In genomic region chr10:78312197-78313046, GRCh38 we compare ENCODE assay signal across 18 cellular contexts.
DNase-seq lines count a peak whose midpoint lies in the region; ATAC-seq, FAIRE-seq and TF ChIP-seq lines count a peak whose summit lies in the region.
"Had no signal": no experiment of that assay in that cellular context is flagged by ENCODE, and none has a peak within 500 bp of the region (broad histone marks: within the 10 kb centered on the region; RNA-seq: fewer than 3 reads in every experiment).

No MANE protein-coding gene starts in this region.

- H3K4me3 ChIP-seq in gastroesophageal sphincter (no peak overlapping the region), muscle layer of duodenum (ENCODE audit: low read depth in 1 of 2, low read length in 2 of 2) (no peak overlapping the region), aorta (ENCODE audit: low read length in 2 of 2) (no peak overlapping the region)

- H3K4me1 Mint-ChIP-seq in immature natural killer cell = no peaks in the 10 kb centered on the region

- FAIRE-seq in HTR-8/SVneo (lab: Jason Lieb, UNC) = no peak
- FAIRE-seq: G401.6 had no signal

- peaks cover 1 to 6% (median 2%) of the 10 kb centered on the region in 3 donors for H3K27me3 Mint-ChIP-seq in immature natural killer cell (ENCODE audit: low read depth in 3 of 3)
- H3K27me3 Mint-ChIP-seq: CD4-positive, alpha-beta T cell had no signal

- no peak for TF ChIP-seq CTCF in gastroesophageal sphincter (IDR thresholded peaks at IDR 0.05)

- H3K27ac Mint-ChIP-seq in immature natural killer cell = no peak overlapping the region
- H3K27ac Mint-ChIP-seq: CD4-positive, alpha-beta T cell had no signal

- H3K36me3 ChIP-seq in gastroesophageal sphincter (no peaks in the 10 kb centered on the region), muscle layer of duodenum (ENCODE audit: control insufficient read depth in 1 of 2, insufficient read depth in 2 of 2, low read length in 2 of 2) (no peaks in the 10 kb centered on the region), aorta (ENCODE audit: control insufficient read depth in 1 of 2, insufficient read depth in 2 of 2, low read length in 1 of 2) (no peaks in the 10 kb centered on the region)

- ATAC-seq in gastroesophageal sphincter = peak; percentile 67
- peak; percentile 43 for ATAC-seq in aorta (ENCODE audit: low FRiP score)
- ATAC-seq in stimulated activated naive CD8-positive, alpha-beta T cell treated with anti-CD3 and anti-CD28 coated beads, Interleukin-15, Interleukin-2, amounts not matched to agents 100 U/mL and 50 U/mL, for 24 hours = no peak

- TF ChIP-seq POLR2A in gastroesophageal sphincter (IDR thresholded peaks at IDR 0.05) = no peak

- H3K27ac ChIP-seq in gastroesophageal sphincter = peak overlapping the region in 3 of 4 donors; percentile 26 to 60 (median 59)
- peak overlapping the region; percentile 68 for H3K27ac ChIP-seq in muscle layer of duodenum (ENCODE audit: low read length)
- no peak overlapping the region for H3K27ac ChIP-seq in aorta (ENCODE audit: low read depth in 1 of 2, low read length in 2 of 2)
- H3K27ac ChIP-seq: 22Rv1, HL-60 had no signal

- peaks cover 3 to 30% (median 11%) of the 10 kb centered on the region in 3 donors for H3K4me1 ChIP-seq in gastroesophageal sphincter
- H3K4me1 ChIP-seq in muscle layer of duodenum (ENCODE audit: control insufficient read depth in 1 of 2, insufficient read depth in 2 of 2, low read length in 2 of 2) = peaks cover 9% of the 10 kb centered on the region in 2 donors
- H3K4me1 ChIP-seq in aorta (ENCODE audit: control insufficient read depth in 1 of 2, insufficient read depth in 2 of 2, low read length in 2 of 2) = no peaks in the 10 kb centered on the region

- H3K27me3 ChIP-seq in gastroesophageal sphincter (no peaks in the 10 kb centered on the region), muscle layer of duodenum (ENCODE audit: low read depth, low read length) (no peaks in the 10 kb centered on the region), aorta (ENCODE audit: control insufficient read depth in 1 of 2, insufficient read depth in 2 of 2, low read length in 1 of 2) (no peaks in the 10 kb centered on the region)

- peaks cover 0 to 4% (median 0%) of the 10 kb centered on the region in 3 donors for H3K36me3 Mint-ChIP-seq in immature natural killer cell

- TF ChIP-seq EP300 in gastroesophageal sphincter (IDR thresholded peaks at IDR 0.05) = no peak

- 61% methylated on average over 9 of the region's 9 CpGs; no CpG with 5 or more reads in 1 of the 2 donors for WGBS in gastroesophageal sphincter (ENCODE audit: low coverage in 1 of 2), 2 donors
- WGBS in aorta, 2 donors = 86 to 91% methylated on average over 9 of the region's 9 CpGs

- DNase-seq in activated CD8-positive, alpha-beta memory T cell treated with anti-CD3 and anti-CD28 coated beads for 24 hours = peak; percentile 28
- DNase-seq in activated CD8-positive, alpha-beta memory T cell treated with anti-CD3 and anti-CD28 coated beads, Interleukin-2, amount 50 U/mL, for 4 hours = no peak
- DNase-seq in aorta (no peak), HTR-8/SVneo (ENCODE audit: insufficient read length, low spot score) (no peak), immature natural killer cell (no peak)
- no peak for DNase-seq in stimulated activated naive CD8-positive, alpha-beta T cell treated with anti-CD3 and anti-CD28 coated beads, Interleukin-15, Interleukin-2, amounts not matched to agents 100 U/mL and 50 U/mL, for 24 hours
- DNase-seq: activated CD4-positive, alpha-beta T cell treated with anti-CD3 and anti-CD28 coated beads, Interleukin-2, amount 50 U/mL, for 4 hours; activated gamma-delta T cell treated with Interleukin-2 at 50 U/mL for 16 hours; H7; NCI-H2029; RPMI8226; stimulated activated CD4-positive, alpha-beta T cell treated with anti-CD3 and anti-CD28 coated beads, Interleukin-4, amount 100 ng/mL, for 1 hour had no signal

- no peak overlapping the region for H3K4me3 Mint-ChIP-seq in immature natural killer cell
- H3K4me3 Mint-ChIP-seq: CD4-positive, alpha-beta T cell had no signal

- H3K9me3 ChIP-seq in gastroesophageal sphincter (peaks cover 0 to 5% (median 0%) of the 10 kb centered on the region in 3 donors), muscle layer of duodenum (ENCODE audit: control insufficient read depth in 1 of 2, low read length in 2 of 2) (no peaks in the 10 kb centered on the region), aorta (ENCODE audit: control insufficient read depth, low read length) (no peaks in the 10 kb centered on the region)

- no peaks in the 10 kb centered on the region for H3K9me3 Mint-ChIP-seq in immature natural killer cell
- H3K9me3 Mint-ChIP-seq: CD4-positive, alpha-beta T cell had no signal

- intact Hi-C loops in aorta (cut with DNase I) = no loop called here

Comparison
In these comparisons a context has a peak if more than half of its experiments do, and no peak if none do; other contexts are left out.
1. H3K27ac ChIP-seq: peak in gastroesophageal sphincter (3 of 4) and muscle layer of duodenum (single experiment); none in aorta (0 of 2).